15 cellular contexts compared by ENCODE assay signal in genomic region chr22:18558939-18559338, GRCh38. TPM values are rescaled to one million over a fixed set of nuclear protein-coding genes. Genes with fewer than 3 reads are reported as not detected.
"Had no signal": no experiment of that assay in that cellular context is flagged by ENCODE, and none has a peak within 500 bp of the region (broad histone marks: within the 10 kb centered on the region; RNA-seq: fewer than 3 reads in every experiment).

No MANE protein-coding gene starts in this region.

RNA-seq across cellular contexts. Expression of gene TMEM191B, which starts 31.3 kb away (rescaled TPM):
- total RNA-seq: osteoblast, smooth muscle cell, urinary bladder had no signal

RNA-seq across cellular contexts. Expression of gene GGTLC3, which starts 41.0 kb away (rescaled TPM):
- total RNA-seq: naive thymus-derived CD8-positive, alpha-beta T cell; natural killer cell treated with Interleukin-12 subunit alpha and Interleukin-12 subunit beta and Interleukin-15 and Interleukin-18, amount 100 ng/mL, for 72 hours; neural crest cell; osteoblast; ovary; posterior vena cava; pulmonary artery endothelial cell; right atrium auricular region; right lobe of liver; smooth muscle cell; spleen; suprapubic skin; transverse colon; urinary bladder; uterus had no signal
- polyA plus RNA-seq: ovary, smooth muscle cell, spleen, urinary bladder had no signal
